9 cellular contexts compared by ENCODE assay signal in genomic region chr18:22347624-22348511, GRCh38.
A peak's percentile ranks its signal among the peaks of the same experiment; 100 is the strongest.
DNase-seq lines count a peak whose midpoint lies in the region; ATAC-seq and TF ChIP-seq lines count a peak whose summit lies in the region.
"Had no signal": no experiment of that assay in that cellular context is flagged by ENCODE, and none has a peak within 500 bp of the region (broad histone marks: within the 10 kb centered on the region; RNA-seq: fewer than 3 reads in every experiment).

No MANE protein-coding gene starts in this region.

- no peak for ATAC-seq in activated naive CD4-positive, alpha-beta T cell treated with anti-CD3 and anti-CD28 coated beads, Interleukin-2, amount 50 U/mL, for 72 hours
- peak in 1 of 2 donors; percentile 3 for ATAC-seq in upper lobe of left lung (ENCODE audit: low FRiP score in 2 of 2)
- ATAC-seq in HG03108 (IDR thresholded peaks at IDR 0.05; ENCODE audit: unreplicated experiment), result no peak

- TF ChIP-seq POLR2A in upper lobe of left lung (IDR thresholded peaks at IDR 0.05), result no peak

- no peaks in the 10 kb centered on the region for H3K27me3 ChIP-seq in upper lobe of left lung

- H3K9me3 ChIP-seq in mesodermal cell (ENCODE audit: control insufficient read depth, low read length) (no peaks in the 10 kb centered on the region), upper lobe of left lung (no peaks in the 10 kb centered on the region)

- WGBS in mesodermal cell (ENCODE audit: insufficient coverage in 2 of 2), 2 experiments, result 4 to 13% methylated on average over 15 to 17 of the region's 25 CpGs
- WGBS in upper lobe of left lung, 2 donors, result 13 to 23% methylated on average over 20 to 25 of the region's 25 CpGs

- TF ChIP-seq CTCF in choroid plexus epithelial cell (conservative IDR thresholded peaks at IDR 0.05; ENCODE audit: low read depth, low read length) (no peak), upper lobe of left lung (IDR thresholded peaks at IDR 0.05) (no peak)

- no peak for TF ChIP-seq EP300 in upper lobe of left lung (IDR thresholded peaks at IDR 0.05)

- H3K27ac ChIP-seq in mesodermal cell (ENCODE audit: low read depth, low read length, severe bottlenecking), result no peak overlapping the region
- H3K27ac ChIP-seq in upper lobe of left lung, result peak overlapping the region; percentile 86 to 88 (median 86)

- peak; percentile 16 for DNase-seq in activated naive CD4-positive, alpha-beta T cell treated with Interleukin-2 at 50 U/mL for 16 hours
- no peak for DNase-seq in activated naive CD4-positive, alpha-beta T cell treated with anti-CD3 and anti-CD28 coated beads, Interleukin-2, amount 50 U/mL, for 72 hours (ENCODE audit: low spot score in 2 of 2)
- DNase-seq in choroid plexus epithelial cell (ENCODE audit: low read depth) (peak; percentile 50), upper lobe of left lung (peak in 1 of 2 donors; percentile 41), NCI-H2171 treated with DMSO at 0.1 percent for 48 hours (lab: John Stamatoyannopoulos, UW) (no peak)
- DNase-seq in effector CD8-positive, alpha-beta T cell (lab: John Stamatoyannopoulos, UW), result no peak
- DNase-seq: SIG-M5 had no signal

- H3K4me3 ChIP-seq in choroid plexus epithelial cell (ENCODE audit: low read depth, low read length) (peak overlapping the region; percentile 61), mesodermal cell (ENCODE audit: extremely low read depth, insufficient read depth, low read length, poor library complexity, severe bottlenecking) (peak overlapping the region; percentile 37), upper lobe of left lung (peak overlapping the region in 3 of 4 donors; percentile 42 to 56 (median 53))

- H3K9me3 Mint-ChIP-seq in activated naive CD4-positive, alpha-beta T cell treated with anti-CD3 and anti-CD28 coated beads, Interleukin-2, amount 50 U/mL, for 72 hours, result peaks cover 0 to 4% of the 10 kb centered on the region in 2 donors

- H3K36me3 ChIP-seq in mesodermal cell (ENCODE audit: control insufficient read depth, insufficient read depth, low read length) (no peaks in the 10 kb centered on the region), upper lobe of left lung (no peaks in the 10 kb centered on the region)

- H3K4me1 ChIP-seq in mesodermal cell (ENCODE audit: control insufficient read depth, insufficient read depth, low read length, poor library complexity, severe bottlenecking) (peaks cover 16% of the 10 kb centered on the region), upper lobe of left lung (peaks cover 30 to 50% (median 35%) of the 10 kb centered on the region in 4 donors)

- peaks cover 12 to 13% of the 10 kb centered on the region in 2 donors for H3K36me3 Mint-ChIP-seq in activated naive CD4-positive, alpha-beta T cell treated with anti-CD3 and anti-CD28 coated beads, Interleukin-2, amount 50 U/mL, for 72 hours

- no peak overlapping the region for H3K27ac Mint-ChIP-seq in activated naive CD4-positive, alpha-beta T cell treated with anti-CD3 and anti-CD28 coated beads, Interleukin-2, amount 50 U/mL, for 72 hours

Comparison
In these comparisons a context has a peak if more than half of its experiments do, and no peak if none do; other contexts are left out.
1. DNase-seq: peak in activated naive CD4-positive, alpha-beta T cell treated with Interleukin-2 at 50 U/mL for 16 hours (single experiment) and choroid plexus epithelial cell (single experiment); none in activated naive CD4-positive, alpha-beta T cell treated with anti-CD3 and anti-CD28 coated beads, Interleukin-2, amount 50 U/mL, for 72 hours (0 of 2), effector CD8-positive, alpha-beta T cell (single experiment) and NCI-H2171 treated with DMSO at 0.1 percent for 48 hours (single experiment).
2. Peak in every context shown above with its lines, with median percentiles within 50 percentile points of each other: H3K4me3 ChIP-seq.